8 cellular contexts compared by ENCODE assay signal in the genomic region with DNA sequence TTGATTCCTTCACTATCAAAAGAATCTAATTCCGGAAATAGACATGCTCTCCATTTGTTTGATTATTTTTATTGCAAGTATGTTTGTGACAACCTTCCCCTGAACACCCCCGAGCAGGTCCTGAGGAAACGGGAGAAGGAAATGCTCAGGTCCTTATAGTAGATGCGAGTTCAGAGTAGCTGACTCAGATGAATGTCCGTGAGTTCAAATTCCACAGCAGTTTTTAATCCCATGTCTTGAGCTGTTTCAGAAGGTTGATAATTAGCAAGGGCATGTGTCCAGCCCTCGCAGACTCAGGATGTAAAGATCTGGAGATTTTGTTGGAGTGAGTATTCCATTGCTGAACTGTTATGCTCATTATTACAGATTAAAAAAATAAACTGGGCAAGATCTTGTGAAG.
DNase-seq lines count a peak whose midpoint lies in the region; ATAC-seq and TF ChIP-seq lines count a peak whose summit lies in the region.

No MANE protein-coding gene starts in this region.

- CTCF ChIA-PET in CD4-positive, alpha-beta T cell (lab: Charles Lee): interaction anchor here (2.0 kb wide), 1 partner anchor 14 kb away, joined by 10 read pairs; no protein-coding TSS in a partner anchor

- H3K4me3 ChIP-seq in GM23338 (no peak overlapping the region), SU-DHL-6 (ENCODE audit: insufficient read depth, low read length, poor library complexity, severe bottlenecking) (no peak overlapping the region), fibroblast of villous mesenchyme (ENCODE audit: low read depth, low read length) (no peak overlapping the region), sigmoid colon (no peak overlapping the region)

- no peak overlapping the region for H3K4me2 ChIP-seq in GM23338
- no peak overlapping the region for H3K4me2 ChIP-seq in SU-DHL-6 (ENCODE audit: low read depth, low read length, poor library complexity, severe bottlenecking)

- no peak overlapping the region for H3K4me3 Mint-ChIP-seq in GM23338
- H3K4me3 Mint-ChIP-seq in CD4-positive, alpha-beta T cell: no peak overlapping the region

- H3K4me1 Mint-ChIP-seq in GM23338: peaks cover 40% of the 10 kb centered on the region
- peaks cover 41% of the 10 kb centered on the region for H3K4me1 Mint-ChIP-seq in CD4-positive, alpha-beta T cell (ENCODE audit: low read depth)

- H3K27ac Mint-ChIP-seq in GM23338: peak overlapping the region; percentile 18
- H3K27ac Mint-ChIP-seq in CD4-positive, alpha-beta T cell: no peak overlapping the region

- 15 to 53% methylated on average over 6 of the region's 6 CpGs for WGBS in sigmoid colon, 2 donors

- H3K36me3 Mint-ChIP-seq in GM23338 (ENCODE audit: low read depth): no peaks in the 10 kb centered on the region
- H3K36me3 Mint-ChIP-seq in CD4-positive, alpha-beta T cell (ENCODE audit: low read depth): no peaks in the 10 kb centered on the region

- TF ChIP-seq CTCF in GM23338 (conservative IDR thresholded peaks at IDR 0.05; ENCODE audit: low read depth in 2 of 2): no peak
- no peak for TF ChIP-seq CTCF in SU-DHL-6 (IDR thresholded peaks at IDR 0.05; ENCODE audit: insufficient read depth, low read length, poor library complexity, severe bottlenecking)
- TF ChIP-seq CTCF in fibroblast of villous mesenchyme (IDR thresholded peaks at IDR 0.05; ENCODE audit: insufficient read depth, low read depth, low read length): no peak
- TF ChIP-seq CTCF in sigmoid colon (IDR thresholded peaks at IDR 0.05): no peak
- no peak for TF ChIP-seq CTCF in CD4-positive, alpha-beta T cell (IDR thresholded peaks at IDR 0.05)

- intact Hi-C loops in sigmoid colon (cut with DNase I): no loop called here
- intact Hi-C loops in CD4-positive, alpha-beta T cell (cut with DNase I, micrococcal nuclease): no loop called here

- no peaks in the 10 kb centered on the region for H3K9me2 ChIP-seq in GM23338 (ENCODE audit: insufficient read depth)
- H3K9me2 ChIP-seq in SU-DHL-6 (replicated peaks; ENCODE audit: insufficient read depth, low read length): no peaks in the 10 kb centered on the region

- ATAC-seq in GM23338: no peak
- ATAC-seq in GM19328 (IDR thresholded peaks at IDR 0.05; ENCODE audit: unreplicated experiment): no peak
- ATAC-seq in GM21390 (IDR thresholded peaks at IDR 0.05; ENCODE audit: unreplicated experiment): no peak
- no peak for ATAC-seq in CD4-positive, alpha-beta T cell (ENCODE audit: poor library complexity)

- H3K9me3 ChIP-seq in SU-DHL-6 (ENCODE audit: insufficient read depth, low read length) (no peaks in the 10 kb centered on the region), sigmoid colon (no peaks in the 10 kb centered on the region)
- H3K9me3 ChIP-seq in CD4-positive, alpha-beta T cell (ENCODE audit: control insufficient read depth, low read length): no peaks in the 10 kb centered on the region

- no peak for TF ChIP-seq POLR2A in sigmoid colon (IDR thresholded peaks at IDR 0.05)

- POLR2A ChIA-PET in CD4-positive, alpha-beta T cell (lab: Charles Lee): interaction anchor here (4.9 kb wide), 1 partner anchor 29 kb away, joined by 39 read pairs; no protein-coding TSS in a partner anchor

- H3F3A ChIP-seq in GM23338 (replicated peaks; ENCODE audit: low read depth): no peaks in the 10 kb centered on the region
- peaks cover 56% of the 10 kb centered on the region for H3F3A ChIP-seq in SU-DHL-6 (ENCODE audit: insufficient read depth)

- no peak for TF ChIP-seq EP300 in sigmoid colon (IDR thresholded peaks at IDR 0.05)

- peaks cover 38% of the 10 kb centered on the region for H3K4me1 ChIP-seq in GM23338 (ENCODE audit: insufficient read depth)
- H3K4me1 ChIP-seq in sigmoid colon: peaks cover 0 to 30% (median 28%) of the 10 kb centered on the region in 4 donors

- no peaks in the 10 kb centered on the region for H3K9me3 Mint-ChIP-seq in GM23338
- H3K9me3 Mint-ChIP-seq in CD4-positive, alpha-beta T cell: no peaks in the 10 kb centered on the region

- no peaks in the 10 kb centered on the region for H4K20me1 ChIP-seq in GM23338 (replicated peaks; ENCODE audit: insufficient read depth)
- no peaks in the 10 kb centered on the region for H4K20me1 ChIP-seq in SU-DHL-6 (ENCODE audit: low read depth, low read length)

- H3K36me3 ChIP-seq in GM23338 (ENCODE audit: insufficient read depth): no peaks in the 10 kb centered on the region
- H3K36me3 ChIP-seq in SU-DHL-6 (ENCODE audit: low read length): no peaks in the 10 kb centered on the region
- H3K36me3 ChIP-seq in sigmoid colon: no peaks in the 10 kb centered on the region

- H2AFZ ChIP-seq in GM23338: no peak overlapping the region
- H2AFZ ChIP-seq in SU-DHL-6 (ENCODE audit: low read depth, low read length, severe bottlenecking): no peak overlapping the region

- H3K79me2 ChIP-seq in GM23338 (replicated peaks; ENCODE audit: insufficient read depth): no peaks in the 10 kb centered on the region
- no peaks in the 10 kb centered on the region for H3K79me2 ChIP-seq in SU-DHL-6 (ENCODE audit: insufficient read depth, low read length)

- H3K9ac ChIP-seq in SU-DHL-6 (ENCODE audit: low read length): no peak overlapping the region

- H3K27me3 ChIP-seq in GM23338 (ENCODE audit: insufficient read depth) (no peaks in the 10 kb centered on the region), SU-DHL-6 (ENCODE audit: low read length) (no peaks in the 10 kb centered on the region), sigmoid colon (no peaks in the 10 kb centered on the region)
- H3K27me3 ChIP-seq in CD4-positive, alpha-beta T cell (ENCODE audit: control insufficient read depth, insufficient read depth, low read length): no peaks in the 10 kb centered on the region

- no peak overlapping the region for H3K27ac ChIP-seq in GM23338 (ENCODE audit: low read depth)
- H3K27ac ChIP-seq in SU-DHL-6 (ENCODE audit: low read depth, low read length): peak overlapping the region; percentile 90; the same call in 1 of the 2 replicates
- peak overlapping the region; percentile 46 to 62 (median 54) for H3K27ac ChIP-seq in sigmoid colon
- no peak overlapping the region for H3K27ac ChIP-seq in CD4-positive, alpha-beta T cell (ENCODE audit: low read depth, low read length)

- no peak for DNase-seq in GM23338 (ENCODE audit: low spot score)
- DNase-seq in fibroblast of villous mesenchyme (ENCODE audit: low read depth): peak; percentile 64
- no peak for DNase-seq in sigmoid colon
- DNase-seq in stimulated activated CD4-positive, alpha-beta T cell treated with anti-CD3 and anti-CD28 coated beads, Interleukin-4, amount 100 ng/mL, for 4 hours: no peak
- no peak for DNase-seq in CD4-positive, alpha-beta T cell

- H3K27me3 Mint-ChIP-seq in GM23338 (ENCODE audit: insufficient read depth, low read depth, poor library complexity): peaks cover 2% of the 10 kb centered on the region
- H3K27me3 Mint-ChIP-seq in CD4-positive, alpha-beta T cell: no peaks in the 10 kb centered on the region

Comparison
In these comparisons a context has a peak if more than half of its experiments do, and no peak if none do; other contexts are left out.
1. H3K27ac ChIP-seq: peak in SU-DHL-6 (single experiment) and sigmoid colon (4 of 4); none in GM23338 (single experiment) and CD4-positive, alpha-beta T cell (single experiment).